9 cellular contexts compared by ENCODE assay signal in the genomic region with DNA sequence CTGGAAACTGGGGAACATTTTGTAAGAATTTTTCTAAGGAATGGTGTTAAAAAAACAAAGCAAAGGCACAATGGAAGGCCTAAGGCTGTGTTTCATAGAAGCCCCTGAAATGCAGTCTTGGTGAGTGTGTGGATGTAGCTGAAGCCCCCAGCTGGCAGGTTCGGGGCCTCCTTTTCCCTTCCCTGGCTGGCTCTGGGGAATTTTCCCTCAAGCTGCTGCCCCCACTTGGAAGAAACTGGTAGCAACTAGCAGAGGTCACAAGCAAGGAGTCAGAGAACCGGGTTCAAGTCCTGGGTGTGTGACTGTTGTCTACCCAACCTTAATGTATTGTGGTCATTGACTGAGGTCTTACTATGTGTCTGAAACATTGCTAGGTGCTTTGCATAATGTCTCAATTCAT.
A peak's percentile ranks its signal among the peaks of the same experiment; 100 is the strongest.
DNase-seq lines count a peak whose midpoint lies in the region; ATAC-seq and TF ChIP-seq lines count a peak whose summit lies in the region.
"Had no signal": no experiment of that assay in that cellular context is flagged by ENCODE, and none has a peak within 500 bp of the region (broad histone marks: within the 10 kb centered on the region; RNA-seq: fewer than 3 reads in every experiment).

No MANE protein-coding gene starts in this region.

- H3K4me1 ChIP-seq in OCI-LY7 (ENCODE audit: insufficient read depth, low read length, poor library complexity, severe bottlenecking) (no peaks in the 10 kb centered on the region), esophagus (ENCODE audit: control insufficient read depth in 2 of 2, insufficient read depth in 2 of 2, low read length in 1 of 2) (peaks cover 2 to 29% of the 10 kb centered on the region in 2 donors), osteoblast (ENCODE audit: insufficient read depth, low read length) (peaks cover 11% of the 10 kb centered on the region)

- POLR2A ChIA-PET in OCI-LY7 (lab: Charles Lee) = no interaction called here
- POLR2A ChIA-PET in GM10248 (lab: Yijun Ruan, JAX) = no interaction called here

- no peak for ATAC-seq in HG02610 (IDR thresholded peaks at IDR 0.05; ENCODE audit: unreplicated experiment)
- ATAC-seq in HG03469 (IDR thresholded peaks at IDR 0.05; ENCODE audit: unreplicated experiment) = no peak
- ATAC-seq in GM21423 (IDR thresholded peaks at IDR 0.05; ENCODE audit: unreplicated experiment) = no peak
- ATAC-seq: naive thymus-derived CD4-positive, alpha-beta T cell had no signal

- DNase-seq in ELF-1 (ENCODE audit: low read depth, low spot score) = peak; percentile 72
- no peak for DNase-seq in OCI-LY7 (ENCODE audit: low spot score)
- peak; percentile 48 for DNase-seq in osteoblast (ENCODE audit: insufficient read length, low spot score, missing footprints)
- DNase-seq in GM10248 (ENCODE audit: extremely low spot score) = no peak
- DNase-seq: naive thymus-derived CD4-positive, alpha-beta T cell had no signal

- H3K9me3 ChIP-seq in OCI-LY7 (ENCODE audit: low read length) (no peaks in the 10 kb centered on the region), esophagus (ENCODE audit: control insufficient read depth in 2 of 2, insufficient read depth in 1 of 2, low read depth in 1 of 2, low read length in 1 of 2) (no peaks in the 10 kb centered on the region), osteoblast (ENCODE audit: low read depth, low read length) (no peaks in the 10 kb centered on the region)

- no peak overlapping the region for H3K4me2 ChIP-seq in OCI-LY7 (ENCODE audit: low read length)
- H3K4me2 ChIP-seq in osteoblast (ENCODE audit: insufficient read depth, low read length) = no peak overlapping the region

- H3K79me2 ChIP-seq in OCI-LY7 (ENCODE audit: insufficient read depth, low read depth, low read length) (no peaks in the 10 kb centered on the region), osteoblast (ENCODE audit: insufficient read depth, low read length) (no peaks in the 10 kb centered on the region)

- H2AFZ ChIP-seq in OCI-LY7 (ENCODE audit: low read length) = no peak overlapping the region
- H2AFZ ChIP-seq in osteoblast (ENCODE audit: low read length) = no peak overlapping the region

- no peaks in the 10 kb centered on the region for H3K27me3 ChIP-seq in esophagus (ENCODE audit: control insufficient read depth in 1 of 2, insufficient read depth in 2 of 2, low read length in 2 of 2)
- no peaks in the 10 kb centered on the region for H3K27me3 ChIP-seq in osteoblast (ENCODE audit: insufficient read depth, low read length)

- H4K20me1 ChIP-seq in OCI-LY7 (ENCODE audit: insufficient read depth, low read length) (no peaks in the 10 kb centered on the region), osteoblast (ENCODE audit: insufficient read depth, low read length) (no peaks in the 10 kb centered on the region)

- intact Hi-C loops in OCI-LY7 (cut with micrococcal nuclease; ENCODE audit: unreplicated experiment) = no loop called here

- no peaks in the 10 kb centered on the region for H3K36me3 ChIP-seq in OCI-LY7 (ENCODE audit: insufficient read depth, low read length)
- no peaks in the 10 kb centered on the region for H3K36me3 ChIP-seq in esophagus (ENCODE audit: control insufficient read depth in 2 of 2, insufficient read depth in 2 of 2, low read length in 1 of 2)
- no peaks in the 10 kb centered on the region for H3K36me3 ChIP-seq in osteoblast (ENCODE audit: insufficient read depth, low read length)

- H3K4me3 ChIP-seq in OCI-LY7 (ENCODE audit: low read depth, low read length, poor library complexity, severe bottlenecking) (no peak overlapping the region), esophagus (ENCODE audit: low read depth in 1 of 2, low read length in 2 of 2) (no peak overlapping the region), osteoblast (ENCODE audit: insufficient read depth, low read length) (no peak overlapping the region)

- 60 to 70% methylated on average over 2 of the region's 2 CpGs for WGBS in esophagus, 2 donors

- no peak overlapping the region for H3K27ac ChIP-seq in OCI-LY7 (ENCODE audit: low read depth, low read length, poor library complexity, severe bottlenecking)
- peak overlapping the region; percentile 88 to 93 for H3K27ac ChIP-seq in esophagus (ENCODE audit: low read depth in 2 of 2, low read length in 1 of 2)
- no peak overlapping the region for H3K27ac ChIP-seq in osteoblast (ENCODE audit: low read depth, low read length)

- TF ChIP-seq CTCF in OCI-LY7 (conservative IDR thresholded peaks at IDR 0.05; ENCODE audit: low read length) (0 out of 2 replicates have a peak, but pooled peaks have one; percentile 27), osteoblast (IDR thresholded peaks at IDR 0.05; ENCODE audit: extremely low read depth, low read depth, low read length) (peak; percentile 19), GM10248 (IDR thresholded peaks at IDR 0.05; ENCODE audit: control extremely low read depth, extremely low read depth, low read depth, missing control alignments) (no peak)

- CTCF ChIA-PET in OCI-LY7 (lab: Charles Lee; ENCODE audit: unreplicated experiment) (no interaction called here), GM10248 (lab: Yijun Ruan, JAX) (interaction anchor here (1.3 kb wide), 2 partner anchors 13 to 22 kb away, joined by 4 read pairs; no protein-coding TSS in a partner anchor)

- H3K9me2 ChIP-seq in OCI-LY7 (ENCODE audit: insufficient read depth, low read length) = no peaks in the 10 kb centered on the region

- BruUV-seq in OCI-LY7 (replicated peaks; lab: Mats Ljungman, UMichigan) = no TSS peak

Comparison
In these comparisons a context has a peak if more than half of its experiments do, and no peak if none do; other contexts are left out.
1. DNase-seq: peak in ELF-1 (single experiment) and osteoblast (single experiment); none in OCI-LY7 (single experiment) and GM10248 (single experiment).
2. H3K27ac ChIP-seq: peak in esophagus (2 of 2); none in OCI-LY7 (single experiment) and osteoblast (single experiment).